ENCODE assay signal across 11 cellular contexts in genomic region chr3:37935290-37935668, GRCh38. TPM values are rescaled to one million over a fixed set of nuclear protein-coding genes. Genes with fewer than 3 reads are reported as not detected.
DNase-seq lines count a peak whose midpoint lies in the region; ATAC-seq, FAIRE-seq and TF ChIP-seq lines count a peak whose summit lies in the region.
"Had no signal": no experiment of that assay in that cellular context is flagged by ENCODE, and none has a peak within 500 bp of the region (broad histone marks: within the 10 kb centered on the region; RNA-seq: fewer than 3 reads in every experiment).

No MANE protein-coding gene starts in this region.

- peak overlapping the region; percentile 84 for H3K27ac ChIP-seq in PC-9
- peak overlapping the region; percentile 49 to 90 for H3K27ac ChIP-seq in lung (ENCODE audit: low read depth in 1 of 2, low read length in 1 of 2)
- peak overlapping the region; percentile 63 to 65 for H3K27ac ChIP-seq in tibial artery
- no peak overlapping the region for H3K27ac ChIP-seq in H9 (ENCODE audit: insufficient read length, low read depth, low read length)
- H3K27ac ChIP-seq: foreskin keratinocyte had no signal

- H2BK15ac ChIP-seq in H9 (ENCODE audit: low read depth, low read length), result no peak overlapping the region

- H2BK12ac ChIP-seq in H9 (ENCODE audit: insufficient read length, low read depth, low read length), result no peak overlapping the region

- H3K27me3 ChIP-seq in PC-9 (ENCODE audit: insufficient read depth, low read depth), result no peaks in the 10 kb centered on the region
- H3K27me3 ChIP-seq in lung (ENCODE audit: control insufficient read depth, insufficient read depth), result no peaks in the 10 kb centered on the region
- H3K27me3 ChIP-seq in tibial artery, result no peaks in the 10 kb centered on the region
- H3K27me3 ChIP-seq in H9 (ENCODE audit: insufficient read depth, low read length), result no peaks in the 10 kb centered on the region
- H3K27me3 ChIP-seq: foreskin keratinocyte had no signal

- no peak overlapping the region for H3K4me3 Mint-ChIP-seq in H9
- H3K4me3 Mint-ChIP-seq: activated naive CD4-positive, alpha-beta T cell treated with anti-CD3 and anti-CD28 coated beads, Interleukin-2, amount 50 U/mL, for 24 hours had no signal

- H3K9me2 ChIP-seq in PC-9 (ENCODE audit: insufficient read depth), result no peaks in the 10 kb centered on the region

- peaks cover 46% of the 10 kb centered on the region for H3K4me1 ChIP-seq in PC-9 (replicated peaks; ENCODE audit: insufficient read depth)
- H3K4me1 ChIP-seq in lung (ENCODE audit: control insufficient read depth in 2 of 2, insufficient read depth in 2 of 2, low read length in 2 of 2), result peaks cover 10 to 28% of the 10 kb centered on the region in 2 donors
- H3K4me1 ChIP-seq in tibial artery, result peaks cover 0 to 86% (median 56%) of the 10 kb centered on the region in 4 donors
- peaks cover 6% of the 10 kb centered on the region; the same call in 1 of the 2 replicates for H3K4me1 ChIP-seq in H9 (ENCODE audit: insufficient read depth, low read length)

- peak overlapping the region in 1 of 3 experiments; percentile 12; a peak in 3 of 7 replicates for H3K27ac Mint-ChIP-seq in H9
- H3K27ac Mint-ChIP-seq: activated naive CD4-positive, alpha-beta T cell treated with anti-CD3 and anti-CD28 coated beads, Interleukin-2, amount 50 U/mL, for 24 hours had no signal

- H3K79me2 ChIP-seq in PC-9 (ENCODE audit: low read depth), result peaks cover 86% of the 10 kb centered on the region
- 0 out of 2 replicates have a peak, but pooled peaks cover 2% of the 10 kb centered on the region for H3K79me2 ChIP-seq in H9 (ENCODE audit: insufficient read depth, low read length)

- no peak overlapping the region for H2BK120ac ChIP-seq in H9 (ENCODE audit: low read depth, low read length, poor library complexity, severe bottlenecking)

- DNase-seq in PC-9 (no peak), lung (ENCODE audit: low spot score) (no peak), tibial artery (no peak), NAMALWA (ENCODE audit: low spot score) (no peak), H9 (no peak), medulla oblongata (ENCODE audit: extremely low spot score) (no peak)
- DNase-seq: foreskin keratinocyte, nucleus accumbens had no signal

- H2AFZ ChIP-seq in PC-9 (no peak overlapping the region), H9 (ENCODE audit: low read length) (no peak overlapping the region)

- H4K20me1 ChIP-seq in PC-9 (ENCODE audit: insufficient read depth) (no peaks in the 10 kb centered on the region), H9 (ENCODE audit: control insufficient read depth, insufficient read depth, insufficient read length) (no peaks in the 10 kb centered on the region)

- H4K8ac ChIP-seq in H9 (replicated peaks; ENCODE audit: insufficient read length, low read depth, low read length), result no peak overlapping the region

- peaks cover 11 to 17% of the 10 kb centered on the region in 2 experiments for H3K4me1 Mint-ChIP-seq in H9
- H3K4me1 Mint-ChIP-seq: activated naive CD4-positive, alpha-beta T cell treated with anti-CD3 and anti-CD28 coated beads, Interleukin-2, amount 50 U/mL, for 24 hours had no signal

- peak; percentile 66 for FAIRE-seq in endometrium (lab: Jason Lieb, UNC)

- no peak overlapping the region for H3K4ac ChIP-seq in H9 (ENCODE audit: low read depth, low read length)

- intact Hi-C loops in PC-9 (cut with micrococcal nuclease; ENCODE audit: unreplicated experiment) (no loop called here), tibial artery (cut with DNase I; ENCODE audit: low total_unique reads) (no loop called here)

- TF ChIP-seq CTCF in PC-9 (conservative IDR thresholded peaks at IDR 0.05) (no peak), lung (IDR thresholded peaks at IDR 0.05; ENCODE audit: control extremely low read depth, extremely low read depth) (no peak), tibial artery (IDR thresholded peaks at IDR 0.05) (no peak), H9 (conservative IDR thresholded peaks at IDR 0.05) (no peak)

- H2BK20ac ChIP-seq in H9 (ENCODE audit: low read depth, low read length, poor library complexity, severe bottlenecking), result no peak overlapping the region

- peaks cover 0 to 4% (median 0%) of the 10 kb centered on the region in 3 experiments; a peak in 2 of 7 replicates for H3K36me3 Mint-ChIP-seq in H9 (ENCODE audit: insufficient read depth in 1 of 3, low read depth in 3 of 3)
- H3K36me3 Mint-ChIP-seq: activated naive CD4-positive, alpha-beta T cell treated with anti-CD3 and anti-CD28 coated beads, Interleukin-2, amount 50 U/mL, for 24 hours had no signal

- H2BK5ac ChIP-seq in H9 (ENCODE audit: insufficient read length, low read length), result no peak overlapping the region

- no peaks in the 10 kb centered on the region for H3K9me3 Mint-ChIP-seq in H9
- H3K9me3 Mint-ChIP-seq: activated naive CD4-positive, alpha-beta T cell treated with anti-CD3 and anti-CD28 coated beads, Interleukin-2, amount 50 U/mL, for 24 hours had no signal

- H2AK5ac ChIP-seq in H9 (ENCODE audit: insufficient read length, low read length), result no peak overlapping the region

- no peaks in the 10 kb centered on the region for H3K79me1 ChIP-seq in H9 (ENCODE audit: insufficient read depth, low read depth, low read length, poor library complexity, severe bottlenecking)

- H3K36me3 ChIP-seq in PC-9 (ENCODE audit: low read depth), result 0 out of 2 replicates have a peak, but pooled peaks cover 5% of the 10 kb centered on the region
- no peaks in the 10 kb centered on the region for H3K36me3 ChIP-seq in lung (ENCODE audit: control insufficient read depth in 2 of 2, insufficient read depth in 2 of 2, low read length in 2 of 2)
- no peaks in the 10 kb centered on the region for H3K36me3 ChIP-seq in tibial artery

- no TSS peak for BruUV-seq in PC-9 (replicated peaks; lab: Mats Ljungman, UMichigan)

- no peak for ATAC-seq in lung (ENCODE audit: insufficient read depth, low FRiP score)
- no peak for ATAC-seq in GM21717 (IDR thresholded peaks at IDR 0.05; ENCODE audit: unreplicated experiment)

- no peak overlapping the region for H3T11ph ChIP-seq in H9 (ENCODE audit: low read length)

- H4K5ac ChIP-seq in H9 (ENCODE audit: insufficient read length, low read depth, low read length), result no peak overlapping the region

- H3K14ac ChIP-seq in H9 (ENCODE audit: insufficient read depth, low read length), result no peak overlapping the region

- POLR2A ChIA-PET in PC-9 (lab: Charles Lee; ENCODE audit: unreplicated experiment), result interaction anchor here (0.7 kb wide), 1 partner anchor 49 kb away, joined by 3 read pairs; no protein-coding TSS in a partner anchor

- H3K27me3 Mint-ChIP-seq in H9 (ENCODE audit: low read depth), result no peaks in the 10 kb centered on the region

- H3K4me3 ChIP-seq in PC-9 (no peak overlapping the region), lung (no peak overlapping the region), tibial artery (no peak overlapping the region)

- H3K9ac ChIP-seq in H9 (ENCODE audit: extremely low read depth, insufficient read length, low read length), result no peak overlapping the region

- WGBS in lung, 2 donors, result 11 to 16% methylated on average over 1 of the region's 1 CpG
- WGBS in H9 (ENCODE audit: extremely low coverage, insufficient read length, low lambda C conversion rate), result no CpG with 5 or more reads among the region's 1 CpG

- H3K18ac ChIP-seq in H9 (ENCODE audit: insufficient read length, low read depth, low read length), result no peak overlapping the region

- peaks cover 22% of the 10 kb centered on the region for H3F3A ChIP-seq in PC-9 (ENCODE audit: insufficient read depth, low read depth)

- H4K91ac ChIP-seq in H9 (ENCODE audit: insufficient read length, low read depth, low read length), result no peak overlapping the region

- H3K9me3 ChIP-seq in PC-9 (ENCODE audit: insufficient read depth, low read depth) (no peaks in the 10 kb centered on the region; the same call in 1 of the 2 replicates), lung (ENCODE audit: control insufficient read depth in 2 of 2, insufficient read depth in 1 of 2, low read length in 1 of 2) (no peaks in the 10 kb centered on the region), tibial artery (no peaks in the 10 kb centered on the region), H9 (ENCODE audit: control insufficient read depth, low read depth, low read length) (no peaks in the 10 kb centered on the region)

- no peak overlapping the region for H3K56ac ChIP-seq in H9 (ENCODE audit: insufficient read length, low read depth, low read length)

- peak overlapping the region; percentile 62 for H3K4me2 ChIP-seq in PC-9
- H3K4me2 ChIP-seq in H9 (ENCODE audit: insufficient read depth, insufficient read length, low read length), result no peak overlapping the region

- no peaks in the 10 kb centered on the region for H3K23me2 ChIP-seq in H9 (ENCODE audit: insufficient read length, low read depth, low read length, poor library complexity, severe bottlenecking)

- CTCF ChIA-PET in PC-9 (lab: Charles Lee), result no interaction called here

- H3K23ac ChIP-seq in H9 (ENCODE audit: insufficient read length, low read depth, low read length), result no peak overlapping the region

RNA-seq across cellular contexts. Expression of gene VILL, which starts 55.3 kb away (rescaled TPM):
- 14.1 and 14.7 TPM in 2 replicates for total RNA-seq in PC-9 (2021)
- 10 to 100 TPM; 18.2 to 26.8 TPM for total RNA-seq in lung
- polyA plus RNA-seq in lung, result 10 to 100 TPM; 10.2 to 32.3 TPM
- total RNA-seq in H9 (2021), result 3.2 and 3.8 TPM in 2 replicates
